ENCODE assay signal across 7 cellular contexts in the genomic region with DNA sequence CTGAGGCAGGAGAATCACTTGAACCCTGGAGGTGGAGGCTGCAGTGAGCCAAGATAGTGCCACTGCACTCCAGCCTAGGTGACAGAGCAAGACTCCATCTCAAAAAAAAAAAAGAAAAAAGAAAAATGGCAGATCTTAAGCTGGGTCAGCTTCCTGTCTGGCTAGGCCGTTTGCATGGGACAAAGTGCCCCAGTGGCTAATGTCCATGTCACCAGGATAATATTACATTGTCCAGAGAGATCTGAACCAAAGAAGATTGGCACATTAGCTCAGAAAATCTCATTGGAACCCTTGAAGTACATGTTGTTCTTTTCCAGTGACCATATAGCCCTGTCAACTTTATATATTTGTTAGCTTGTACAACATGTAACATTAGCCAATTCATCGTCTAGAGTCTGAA. TPM values are rescaled to one million over a fixed set of nuclear protein-coding genes. Genes with fewer than 3 reads are reported as not detected.
"Had no signal": no experiment of that assay in that cellular context is flagged by ENCODE, and none has a peak within 500 bp of the region (broad histone marks: within the 10 kb centered on the region; RNA-seq: fewer than 3 reads in every experiment).

No MANE protein-coding gene starts in this region.

- DNase-seq: IMR-90, KBM-7, KG1 had no signal

- H3K27ac ChIP-seq: HL-60 had no signal

- H3K4me3 ChIP-seq: K562 had no signal

- ATAC-seq: HepG2, K562 had no signal

RNA-seq across cellular contexts. Expression of a gene that starts 59.2 kb away (rescaled TPM):
- polyA plus RNA-seq: IgD-negative memory B cell had no signal
